Comparison of ENCODE assay signal across 9 cellular contexts in genomic region chr11:13680501-13681264, GRCh38. TPM values are rescaled to one million over a fixed set of nuclear protein-coding genes. Genes with fewer than 3 reads are reported as not detected.
A peak's percentile ranks its signal among the peaks of the same experiment; 100 is the strongest.
DNase-seq lines count a peak whose midpoint lies in the region; ATAC-seq and TF ChIP-seq lines count a peak whose summit lies in the region.
"Had no signal": no experiment of that assay in that cellular context is flagged by ENCODE, and none has a peak within 500 bp of the region (broad histone marks: within the 10 kb centered on the region; RNA-seq: fewer than 3 reads in every experiment).

No MANE protein-coding gene starts in this region.

- H3K27ac ChIP-seq in layer of hippocampus (ENCODE audit: low read depth, low read length) (peak overlapping the region; percentile 72), osteoblast (ENCODE audit: low read depth, low read length) (no peak overlapping the region)

- H3K27me3 Mint-ChIP-seq in HFFc6 (ENCODE audit: insufficient read depth), result no peaks in the 10 kb centered on the region
- no peaks in the 10 kb centered on the region for H3K27me3 Mint-ChIP-seq in activated T-helper 2 cell treated with anti-CD3 and anti-CD28 coated beads, Interferon-gamma antibody, Interleukin-2, Interleukin-4, amounts not matched to agents 10 μg/mL and 5 μg/mL and 100 μg/mL, durations not matched to agents 14 hours and 24 hours and 36 hours (ENCODE audit: low read depth)
- H3K27me3 Mint-ChIP-seq in activated CD4-positive, alpha-beta memory T cell treated with anti-CD3 and anti-CD28 coated beads for 36 hours, result no peaks in the 10 kb centered on the region

- H3K36me3 ChIP-seq in osteoblast (ENCODE audit: insufficient read depth, low read length), result no peaks in the 10 kb centered on the region

- TF ChIP-seq POLR2A in NB4 (IDR thresholded peaks at IDR 0.05; ENCODE audit: extremely low read depth, insufficient read length), result no peak

- no peak overlapping the region for H3K4me3 ChIP-seq in NB4 (ENCODE audit: low read depth, low read length)
- H3K4me3 ChIP-seq in osteoblast (ENCODE audit: insufficient read depth, low read length), result no peak overlapping the region

- no peaks in the 10 kb centered on the region for H3K9me3 ChIP-seq in osteoblast (ENCODE audit: low read depth, low read length)

- POLR2A ChIA-PET in activated CD4-positive, alpha-beta memory T cell treated with anti-CD3 and anti-CD28 coated beads for 36 hours (lab: Charles Lee), result no interaction called here

- no peak overlapping the region for H3K4me3 Mint-ChIP-seq in HFFc6
- H3K4me3 Mint-ChIP-seq in activated T-helper 2 cell treated with anti-CD3 and anti-CD28 coated beads, Interferon-gamma antibody, Interleukin-2, Interleukin-4, amounts not matched to agents 10 μg/mL and 5 μg/mL and 100 μg/mL, durations not matched to agents 14 hours and 24 hours and 36 hours (ENCODE audit: low read depth), result no peak overlapping the region
- H3K4me3 Mint-ChIP-seq in activated CD4-positive, alpha-beta memory T cell treated with anti-CD3 and anti-CD28 coated beads for 36 hours, result no peak overlapping the region

- TF ChIP-seq CTCF in HFFc6 (IDR thresholded peaks at IDR 0.05), result no peak
- no peak for TF ChIP-seq CTCF in NB4 (IDR thresholded peaks at IDR 0.05; ENCODE audit: low read depth, low read length)
- no peak for TF ChIP-seq CTCF in osteoblast (IDR thresholded peaks at IDR 0.05; ENCODE audit: extremely low read depth, low read depth, low read length)

- no peak overlapping the region for H2AFZ ChIP-seq in osteoblast (ENCODE audit: low read length)

- no peak overlapping the region for H3K4me2 ChIP-seq in osteoblast (ENCODE audit: insufficient read depth, low read length)

- DNase-seq in HFFc6 (no peak), NB4 (ENCODE audit: low read depth) (peak; percentile 60), osteoblast (ENCODE audit: insufficient read length, low spot score, missing footprints) (no peak), HCEC 1CT (no peak)
- no peak for DNase-seq in activated T-helper 2 cell treated with anti-CD3 and anti-CD28 coated beads, Interferon-gamma antibody, Interleukin-2, Interleukin-4, amounts not matched to agents 10 μg/mL and 5 μg/mL and 100 μg/mL, durations not matched to agents 14 hours and 24 hours and 36 hours (ENCODE audit: low spot score)
- DNase-seq in activated CD4-positive, alpha-beta memory T cell treated with anti-CD3 and anti-CD28 coated beads for 36 hours, result no peak
- DNase-seq: stimulated activated CD4-positive, alpha-beta T cell treated with anti-CD3 and anti-CD28 coated beads, Interleukin-2, amount 100 ng/mL, for 48 hours had no signal

- H3K36me3 Mint-ChIP-seq in HFFc6 (ENCODE audit: low read depth), result peaks cover 5% of the 10 kb centered on the region; the same call in 1 of the 2 replicates
- peaks cover 12% of the 10 kb centered on the region for H3K36me3 Mint-ChIP-seq in activated T-helper 2 cell treated with anti-CD3 and anti-CD28 coated beads, Interferon-gamma antibody, Interleukin-2, Interleukin-4, amounts not matched to agents 10 μg/mL and 5 μg/mL and 100 μg/mL, durations not matched to agents 14 hours and 24 hours and 36 hours (ENCODE audit: low read depth)
- H3K36me3 Mint-ChIP-seq in activated CD4-positive, alpha-beta memory T cell treated with anti-CD3 and anti-CD28 coated beads for 36 hours, result peaks cover 15% of the 10 kb centered on the region

- no peaks in the 10 kb centered on the region for H3K4me1 ChIP-seq in osteoblast (ENCODE audit: insufficient read depth, low read length)

- H3K4me1 Mint-ChIP-seq in HFFc6 (ENCODE audit: low read depth), result peaks cover 26% of the 10 kb centered on the region
- peaks cover 25% of the 10 kb centered on the region for H3K4me1 Mint-ChIP-seq in activated T-helper 2 cell treated with anti-CD3 and anti-CD28 coated beads, Interferon-gamma antibody, Interleukin-2, Interleukin-4, amounts not matched to agents 10 μg/mL and 5 μg/mL and 100 μg/mL, durations not matched to agents 14 hours and 24 hours and 36 hours (ENCODE audit: low read depth)
- H3K4me1 Mint-ChIP-seq in activated CD4-positive, alpha-beta memory T cell treated with anti-CD3 and anti-CD28 coated beads for 36 hours (ENCODE audit: low read depth), result peaks cover 30% of the 10 kb centered on the region

- peak overlapping the region; percentile 45 for H3K27ac Mint-ChIP-seq in HFFc6
- H3K27ac Mint-ChIP-seq in activated T-helper 2 cell treated with anti-CD3 and anti-CD28 coated beads, Interferon-gamma antibody, Interleukin-2, Interleukin-4, amounts not matched to agents 10 μg/mL and 5 μg/mL and 100 μg/mL, durations not matched to agents 14 hours and 24 hours and 36 hours, result no peak overlapping the region
- H3K27ac Mint-ChIP-seq in activated CD4-positive, alpha-beta memory T cell treated with anti-CD3 and anti-CD28 coated beads for 36 hours, result no peak overlapping the region

- H4K20me1 ChIP-seq in osteoblast (ENCODE audit: insufficient read depth, low read length), result peaks cover 18% of the 10 kb centered on the region

- CTCF ChIA-PET in activated CD4-positive, alpha-beta memory T cell treated with anti-CD3 and anti-CD28 coated beads for 36 hours (lab: Charles Lee), result no interaction called here

- intact Hi-C loops in activated T-helper 2 cell treated with anti-CD3 and anti-CD28 coated beads, Interferon-gamma antibody, Interleukin-2, Interleukin-4, amounts not matched to agents 10 μg/mL and 5 μg/mL and 100 μg/mL, durations not matched to agents 14 hours and 24 hours and 36 hours (cut with micrococcal nuclease), result no loop called here
- intact Hi-C loops in activated CD4-positive, alpha-beta memory T cell treated with anti-CD3 and anti-CD28 coated beads for 36 hours (cut with micrococcal nuclease), result no loop called here

- peak; percentile 62 for ATAC-seq in GM18861 (IDR thresholded peaks at IDR 0.05; ENCODE audit: unreplicated experiment)

- no peaks in the 10 kb centered on the region for H3K9me3 Mint-ChIP-seq in HFFc6
- no peaks in the 10 kb centered on the region for H3K9me3 Mint-ChIP-seq in activated T-helper 2 cell treated with anti-CD3 and anti-CD28 coated beads, Interferon-gamma antibody, Interleukin-2, Interleukin-4, amounts not matched to agents 10 μg/mL and 5 μg/mL and 100 μg/mL, durations not matched to agents 14 hours and 24 hours and 36 hours
- no peaks in the 10 kb centered on the region for H3K9me3 Mint-ChIP-seq in activated CD4-positive, alpha-beta memory T cell treated with anti-CD3 and anti-CD28 coated beads for 36 hours

- H3K27me3 ChIP-seq in layer of hippocampus (ENCODE audit: control insufficient read depth, insufficient read depth, low read length) (no peaks in the 10 kb centered on the region), osteoblast (ENCODE audit: insufficient read depth, low read length) (no peaks in the 10 kb centered on the region)

- H3K79me2 ChIP-seq in osteoblast (ENCODE audit: insufficient read depth, low read length), result peaks cover 100% of the 10 kb centered on the region

RNA-seq across cellular contexts. Expression of gene FAR1, which starts 12.2 kb away (rescaled TPM):
- total RNA-seq in HFFc6 (2021; fragmentation: NEBNext Ultra II Directional; extraction: Animal tissue kit (Norgen Biotek cat#: 25700)), result 10 to 100 TPM; 40.8 to 59.5 (median 44.2) TPM
- total RNA-seq in activated T-helper 2 cell treated with anti-CD3 and anti-CD28 coated beads, Interferon-gamma antibody, Interleukin-2, Interleukin-4, amounts not matched to agents 10 μg/mL and 5 μg/mL and 100 μg/mL, durations not matched to agents 14 hours and 24 hours and 36 hours, result 57.6 and 59.7 TPM in 2 replicates
- total RNA-seq in activated CD4-positive, alpha-beta memory T cell treated with anti-CD3 and anti-CD28 coated beads for 36 hours, result 10 to 100 TPM; 39.5 to 41.3 TPM
- 61.9 and 70.1 TPM in 2 replicates for total RNA-seq in osteoblast
